In the genomic region with DNA sequence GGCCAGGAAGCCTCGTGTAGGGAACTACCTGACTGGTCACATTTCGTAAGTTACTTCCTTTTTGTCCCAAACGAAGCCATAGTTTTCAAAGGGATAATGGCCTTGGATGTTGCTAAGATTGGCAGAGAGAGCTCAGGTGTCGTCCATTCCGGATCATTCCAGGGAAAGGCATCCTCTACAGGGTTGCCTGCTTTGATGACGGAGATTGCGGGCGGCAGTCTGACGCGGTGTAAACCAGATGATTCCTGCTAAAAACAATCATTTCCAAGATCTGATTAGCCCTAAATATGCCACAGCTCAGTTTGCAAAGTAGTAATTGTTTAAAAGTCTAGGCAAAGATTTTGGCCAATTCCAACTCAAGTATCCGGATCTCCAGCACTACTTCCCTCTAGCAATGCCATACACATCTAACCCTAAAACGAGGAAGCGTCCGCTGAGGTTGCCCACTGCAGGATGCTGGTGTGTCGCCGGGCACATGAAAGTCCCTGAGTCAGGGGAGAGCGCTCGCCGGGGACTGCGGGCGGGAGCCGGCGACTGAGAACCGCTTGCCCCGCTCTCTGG, we compare ENCODE assay signal across 8 cellular contexts. TPM values are rescaled to one million over a fixed set of nuclear protein-coding genes. Genes with fewer than 3 reads are reported as not detected.
DNase-seq lines count a peak whose midpoint lies in the region; ATAC-seq and TF ChIP-seq lines count a peak whose summit lies in the region.

No MANE protein-coding gene starts in this region.

- peaks cover 37% of the 10 kb centered on the region for H3K79me2 ChIP-seq in hepatocyte
- H3K79me2 ChIP-seq in smooth muscle cell (ENCODE audit: low read depth), result peaks cover 38% of the 10 kb centered on the region

- H3K4me2 ChIP-seq in hepatocyte (peak overlapping the region; percentile 95), smooth muscle cell (peak overlapping the region; percentile 97)

- no peaks in the 10 kb centered on the region for H3K27me3 ChIP-seq in WERI-Rb-1 (ENCODE audit: insufficient read depth, low read depth, severe bottlenecking)
- no peaks in the 10 kb centered on the region for H3K27me3 ChIP-seq in hepatocyte
- H3K27me3 ChIP-seq in smooth muscle cell (ENCODE audit: low read depth), result no peaks in the 10 kb centered on the region

- peaks cover under 1% of the 10 kb centered on the region for H4K20me1 ChIP-seq in hepatocyte (ENCODE audit: insufficient read depth, poor library complexity, severe bottlenecking)
- H4K20me1 ChIP-seq in smooth muscle cell (ENCODE audit: low read depth), result peaks cover 31% of the 10 kb centered on the region

- H3K9ac ChIP-seq in smooth muscle cell (ENCODE audit: low read depth), result peak overlapping the region; percentile 48

- TF ChIP-seq CTCF in C4-2B (conservative IDR thresholded peaks at IDR 0.05), result no peak
- TF ChIP-seq CTCF in WERI-Rb-1 (IDR thresholded peaks at IDR 0.05; ENCODE audit: low read depth, low read length), result no peak
- no peak for TF ChIP-seq CTCF in hepatocyte (IDR thresholded peaks at IDR 0.05; ENCODE audit: poor library complexity)
- no peak for TF ChIP-seq CTCF in smooth muscle cell (IDR thresholded peaks at IDR 0.05; ENCODE audit: borderline replicate concordance, insufficient read depth, poor library complexity, severe bottlenecking)

- H3K9me2 ChIP-seq in hepatocyte (replicated peaks; ENCODE audit: insufficient read depth), result no peaks in the 10 kb centered on the region

- no peak for DNase-seq in WERI-Rb-1
- peak; percentile 11 for DNase-seq in hepatocyte (ENCODE audit: low spot score)
- DNase-seq in smooth muscle cell (lab: John Stamatoyannopoulos, UW; ENCODE audit: unreplicated experiment), result no peak
- no peak for DNase-seq in NK-92 (lab: John Stamatoyannopoulos, UW; ENCODE audit: unreplicated experiment)

- ATAC-seq in HG02938 (IDR thresholded peaks at IDR 0.05; ENCODE audit: unreplicated experiment) (peak; percentile 2), GM19035 (IDR thresholded peaks at IDR 0.05; ENCODE audit: unreplicated experiment) (no peak), HG03442 (IDR thresholded peaks at IDR 0.05; ENCODE audit: unreplicated experiment) (no peak)

- H3F3A ChIP-seq in smooth muscle cell (ENCODE audit: low read depth), result peaks cover 22% of the 10 kb centered on the region

- WGBS in hepatocyte (ENCODE audit: low lambda C conversion rate, missing lambda C conversion rate), result 16% methylated on average over 25 of the region's 25 CpGs
- 9% methylated on average over 25 of the region's 25 CpGs for WGBS in smooth muscle cell (ENCODE audit: low lambda C conversion rate)

- H3K4me1 ChIP-seq in hepatocyte (ENCODE audit: insufficient read depth) (no peaks in the 10 kb centered on the region), smooth muscle cell (ENCODE audit: low read depth) (peaks cover 32% of the 10 kb centered on the region)

- H3K9me3 ChIP-seq in WERI-Rb-1 (ENCODE audit: severe bottlenecking), result no peaks in the 10 kb centered on the region
- no peaks in the 10 kb centered on the region for H3K9me3 ChIP-seq in hepatocyte (ENCODE audit: low read depth)
- H3K9me3 ChIP-seq in smooth muscle cell (replicated peaks; ENCODE audit: low read depth), result no peaks in the 10 kb centered on the region

- H3K36me3 ChIP-seq in WERI-Rb-1 (no peaks in the 10 kb centered on the region), hepatocyte (replicated peaks; ENCODE audit: insufficient read depth, low read depth) (no peaks in the 10 kb centered on the region), smooth muscle cell (ENCODE audit: low read depth) (no peaks in the 10 kb centered on the region)

- peak overlapping the region; percentile 74 for H2AFZ ChIP-seq in hepatocyte
- peak overlapping the region; percentile 11 for H2AFZ ChIP-seq in smooth muscle cell (ENCODE audit: low read depth)

- H3K4me3 ChIP-seq in WERI-Rb-1 (ENCODE audit: low read depth, low read length), result peak overlapping the region; percentile 55
- H3K4me3 ChIP-seq in hepatocyte, result peak overlapping the region; percentile 54
- peak overlapping the region; percentile 91 for H3K4me3 ChIP-seq in smooth muscle cell

- peak overlapping the region; percentile 90 for H3K27ac ChIP-seq in C4-2B
- H3K27ac ChIP-seq in WERI-Rb-1, result peak overlapping the region; percentile 61
- H3K27ac ChIP-seq in hepatocyte, result peak overlapping the region; percentile 31
- peak overlapping the region; percentile 76 for H3K27ac ChIP-seq in smooth muscle cell (ENCODE audit: low read depth)

RNA-seq across cellular contexts. Expression of gene MALT1, which starts 0.6 kb away (rescaled TPM):
- total RNA-seq in hepatocyte, result 31.3 and 35.9 TPM in 2 replicates
- polyA plus RNA-seq in hepatocyte, result 9.7 and 14.9 TPM in 2 replicates
- total RNA-seq in smooth muscle cell, result 39.2 and 42.2 TPM in 2 replicates
- 12.4 and 12.9 TPM in 2 replicates for polyA plus RNA-seq in smooth muscle cell

RNA-seq across cellular contexts. Expression of gene ALPK2, which starts 41.8 kb away (rescaled TPM):
- total RNA-seq in hepatocyte (22.8 and 25.0 TPM in 2 replicates), smooth muscle cell (39.0 and 42.1 TPM in 2 replicates)
- polyA plus RNA-seq in hepatocyte (13.6 and 18.5 TPM in 2 replicates), smooth muscle cell (9.3 and 13.2 TPM in 2 replicates)

Comparison
In these comparisons a context has a peak if more than half of its experiments do, and no peak if none do; other contexts are left out.
1. H3K27ac ChIP-seq: peak in every context shown above with its lines; median percentile 90 in C4-2B; 76 in smooth muscle cell; 61 in WERI-Rb-1; 31 in hepatocyte.